16 cellular contexts compared by ENCODE assay signal in genomic region chr2:44389895-44390294, GRCh38. TPM values are rescaled to one million over a fixed set of nuclear protein-coding genes. Genes with fewer than 3 reads are reported as not detected.
A peak's percentile ranks its signal among the peaks of the same experiment; 100 is the strongest.
DNase-seq lines count a peak whose midpoint lies in the region; ATAC-seq and TF ChIP-seq lines count a peak whose summit lies in the region.
"Had no signal": no experiment of that assay in that cellular context is flagged by ENCODE, and none has a peak within 500 bp of the region (broad histone marks: within the 10 kb centered on the region; RNA-seq: fewer than 3 reads in every experiment).

No MANE protein-coding gene starts in this region.

- H3K36me3 Mint-ChIP-seq in neural progenitor cell, result no peaks in the 10 kb centered on the region
- H3K36me3 Mint-ChIP-seq in T-helper 17 cell (ENCODE audit: low read depth), result peaks cover 11% of the 10 kb centered on the region

- no peaks in the 10 kb centered on the region for H4K20me1 ChIP-seq in DND-41 (ENCODE audit: insufficient read depth, low read length)
- H4K20me1 ChIP-seq in neural progenitor cell (ENCODE audit: low read depth), result no peaks in the 10 kb centered on the region

- H3K27ac ChIP-seq in DND-41 (ENCODE audit: low read length) (no peak overlapping the region), neural progenitor cell (no peak overlapping the region)
- H3K27ac ChIP-seq: thyroid gland had no signal

- no peaks in the 10 kb centered on the region for H3K27me3 ChIP-seq in DND-41 (ENCODE audit: insufficient read depth, low read length, poor library complexity)
- no peaks in the 10 kb centered on the region for H3K27me3 ChIP-seq in neural progenitor cell
- H3K27me3 ChIP-seq: thyroid gland had no signal

- no peak for ATAC-seq in DND-41 (ENCODE audit: insufficient read depth, low read depth)
- no peak for ATAC-seq in T-helper 17 cell

- DNase-seq in DND-41 (no peak), NAMALWA (ENCODE audit: low spot score) (peak; percentile 34), cardiac fibroblast (ENCODE audit: low read depth in 2 of 2) (peak; percentile 3 to 4), neural progenitor cell (ENCODE audit: low spot score) (no peak), activated gamma-delta T cell (lab: John Stamatoyannopoulos, UW) (no peak), AG08395 (ENCODE audit: low spot score) (no peak), T-helper 17 cell (no peak)
- DNase-seq: activated naive CD4-positive, alpha-beta T cell treated with Interleukin-2 at 50 U/mL for 16 hours; central memory CD4-positive, alpha-beta T cell; foreskin fibroblast; kidney; naive B cell; NCI-H2029; small intestine; T1000; thyroid gland had no signal

- no peak overlapping the region for H2AFZ ChIP-seq in DND-41 (ENCODE audit: low read depth, low read length)
- no peak overlapping the region for H2AFZ ChIP-seq in neural progenitor cell (replicated peaks)

- H3K9ac ChIP-seq in DND-41 (ENCODE audit: low read depth, low read length) (no peak overlapping the region), neural progenitor cell (no peak overlapping the region)

- peaks cover 3% of the 10 kb centered on the region for H3K27me3 Mint-ChIP-seq in neural progenitor cell (ENCODE audit: insufficient read depth, low read depth)
- no peaks in the 10 kb centered on the region for H3K27me3 Mint-ChIP-seq in T-helper 17 cell
- H3K27me3 Mint-ChIP-seq: naive B cell had no signal

- peaks cover 22% of the 10 kb centered on the region for H3K9me3 Mint-ChIP-seq in neural progenitor cell

- H3K4me3 Mint-ChIP-seq in neural progenitor cell (no peak overlapping the region), T-helper 17 cell (no peak overlapping the region)
- H3K4me3 Mint-ChIP-seq: naive B cell had no signal

- H3K4me1 Mint-ChIP-seq in neural progenitor cell (no peaks in the 10 kb centered on the region), T-helper 17 cell (peaks cover 13% of the 10 kb centered on the region)

- H3K4me1 ChIP-seq in DND-41 (ENCODE audit: insufficient read depth, low read length) (no peaks in the 10 kb centered on the region), neural progenitor cell (peaks cover 13% of the 10 kb centered on the region)
- H3K4me1 ChIP-seq: thyroid gland had no signal

- peak; percentile 28 for TF ChIP-seq CTCF in DND-41 (IDR thresholded peaks at IDR 0.05; ENCODE audit: borderline replicate concordance, extremely low read depth, low read length, poor library complexity, severe bottlenecking)
- peak; percentile 39 for TF ChIP-seq CTCF in cardiac fibroblast (IDR thresholded peaks at IDR 0.05; ENCODE audit: low read depth, low read length)
- TF ChIP-seq CTCF in neural progenitor cell (IDR thresholded peaks at IDR 0.05), result peak; percentile 26

- H3K36me3 ChIP-seq in DND-41 (ENCODE audit: insufficient read depth, low read length), result no peaks in the 10 kb centered on the region; the same call in 1 of the 2 replicates
- no peaks in the 10 kb centered on the region for H3K36me3 ChIP-seq in neural progenitor cell
- H3K36me3 ChIP-seq: thyroid gland had no signal

- no peaks in the 10 kb centered on the region for H3K9me3 ChIP-seq in DND-41 (ENCODE audit: insufficient read depth, low read length, severe bottlenecking)
- H3K9me3 ChIP-seq in neural progenitor cell (ENCODE audit: low read depth), result peaks cover 4% of the 10 kb centered on the region
- H3K9me3 ChIP-seq in T-helper 17 cell (ENCODE audit: control insufficient read depth, low read length, poor library complexity, severe bottlenecking), result no peaks in the 10 kb centered on the region
- H3K9me3 ChIP-seq: thyroid gland had no signal

- H3F3A ChIP-seq in neural progenitor cell (ENCODE audit: low read depth), result peaks cover 45% of the 10 kb centered on the region

- H3K27ac Mint-ChIP-seq in neural progenitor cell (no peak overlapping the region), T-helper 17 cell (no peak overlapping the region)
- H3K27ac Mint-ChIP-seq: naive B cell had no signal

- no peak overlapping the region for H3K4me2 ChIP-seq in DND-41 (ENCODE audit: insufficient read depth, low read length)
- H3K4me2 ChIP-seq in neural progenitor cell, result no peak overlapping the region

- H3K4me3 ChIP-seq in DND-41 (ENCODE audit: low read depth in 1 of 2, low read length in 2 of 2), result no peak overlapping the region
- no peak overlapping the region for H3K4me3 ChIP-seq in cardiac fibroblast (replicated peaks in 1 of 2; ENCODE audit: low read depth in 2 of 2, low read length in 2 of 2)
- H3K4me3 ChIP-seq in neural progenitor cell, result no peak overlapping the region
- H3K4me3 ChIP-seq: thyroid gland had no signal

- H3K79me2 ChIP-seq in DND-41 (ENCODE audit: insufficient read depth, low read length), result no peaks in the 10 kb centered on the region
- peaks cover 78% of the 10 kb centered on the region for H3K79me2 ChIP-seq in neural progenitor cell (ENCODE audit: low read depth)

RNA-seq across cellular contexts. Expression of gene CAMKMT, which starts 28.1 kb away (rescaled TPM):
- total RNA-seq in neural progenitor cell (ENCODE audit: low replicate concordance) (27.4 and 28.5 TPM in 2 replicates), T-helper 17 cell (10 to 100 TPM; 14.8 to 19.8 TPM)

RNA-seq across cellular contexts. Expression of gene PREPL, which starts 28.6 kb away (rescaled TPM):
- total RNA-seq in neural progenitor cell (ENCODE audit: low replicate concordance), result 58.8 and 90.8 TPM in 2 replicates
- 10 to 100 TPM; 21.3 to 23.4 TPM for total RNA-seq in T-helper 17 cell

Comparison
In these comparisons a context has a peak if more than half of its experiments do, and no peak if none do; other contexts are left out.
1. DNase-seq: peak in NAMALWA (single experiment) and cardiac fibroblast (2 of 2); none in DND-41 (single experiment), neural progenitor cell (single experiment), activated gamma-delta T cell (single experiment), AG08395 (single experiment) and T-helper 17 cell (0 of 3).
2. Peak in every context shown above with its lines, with median percentiles within 50 percentile points of each other: CTCF ChIP-seq.